In the genomic region with DNA sequence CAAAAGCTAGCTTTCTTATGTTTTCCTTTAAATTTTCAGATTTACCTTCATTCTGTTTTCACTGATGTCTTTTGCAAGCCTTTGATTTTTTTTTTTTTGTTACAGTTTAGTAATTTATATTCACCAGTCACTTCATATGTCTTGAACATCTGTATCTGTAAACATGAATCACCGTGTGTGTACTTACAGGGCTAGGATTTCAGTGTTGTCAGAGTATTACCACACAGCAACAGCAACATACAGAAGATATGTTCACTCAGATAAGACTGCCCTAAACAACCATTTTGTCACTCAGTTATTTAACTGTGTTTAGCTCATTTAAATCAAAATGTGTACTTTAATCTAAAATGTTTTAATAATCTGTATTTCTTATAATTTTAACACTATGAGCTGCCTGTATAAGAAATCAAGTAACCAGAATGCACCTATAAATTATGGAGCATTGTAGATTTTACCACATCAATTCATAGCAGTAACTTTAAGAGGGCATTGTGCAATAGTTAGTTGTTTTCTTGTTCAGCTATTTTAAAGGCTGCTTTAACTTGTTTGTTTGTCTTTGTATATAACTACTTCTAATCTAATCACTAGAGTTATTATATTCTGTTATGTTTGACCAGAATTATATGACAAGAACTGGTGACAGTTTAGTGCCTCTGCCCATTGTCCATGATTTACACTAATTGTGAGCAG, we compare ENCODE assay signal across 22 cellular contexts. TPM values are rescaled to one million over a fixed set of nuclear protein-coding genes. Genes with fewer than 3 reads are reported as not detected.
A peak's percentile ranks its signal among the peaks of the same experiment; 100 is the strongest.
DNase-seq lines count a peak whose midpoint lies in the region; ATAC-seq and TF ChIP-seq lines count a peak whose summit lies in the region.
"Had no signal": no experiment of that assay in that cellular context is flagged by ENCODE, and none has a peak within 500 bp of the region (broad histone marks: within the 10 kb centered on the region; RNA-seq: fewer than 3 reads in every experiment).

No MANE protein-coding gene starts in this region.

- in situ Hi-C loops in gastrocnemius medialis (cut with MboI; ENCODE audit: low sequenced_read_pairs in 4 of 4): no loop called here

- H3K36me3 ChIP-seq in gastrocnemius medialis (peaks cover 0 to 18% of the 10 kb centered on the region in 2 donors), MM.1S (replicated peaks; ENCODE audit: insufficient read depth, low read length) (no peaks in the 10 kb centered on the region)
- H3K36me3 ChIP-seq: colonic mucosa had no signal

- peaks cover 0 to 10% of the 10 kb centered on the region in 2 donors for H3K4me1 ChIP-seq in gastrocnemius medialis
- H3K4me1 ChIP-seq in MM.1S (ENCODE audit: low read length): no peaks in the 10 kb centered on the region
- H3K4me1 ChIP-seq: colonic mucosa, heart left ventricle had no signal

- TF ChIP-seq POLR2A in gastrocnemius medialis (IDR thresholded peaks at IDR 0.05): no peak

- no peaks in the 10 kb centered on the region for H3K79me2 ChIP-seq in MM.1S (ENCODE audit: low read length)

- H3K27ac ChIP-seq in gastrocnemius medialis (peak overlapping the region in 1 of 4 donors; percentile 26), MM.1S (ENCODE audit: low read length) (no peak overlapping the region)
- H3K27ac ChIP-seq: C4-2B, colonic mucosa, heart left ventricle, PC-9, skin epidermis had no signal

- ATAC-seq in gastrocnemius medialis: peak; percentile 78
- ATAC-seq in GM19395 (IDR thresholded peaks at IDR 0.05; ENCODE audit: unreplicated experiment): no peak
- ATAC-seq: HCT116, heart left ventricle, natural killer cell had no signal

- TF ChIP-seq CTCF in gastrocnemius medialis (IDR thresholded peaks at IDR 0.05 in 4 of 5, conservative IDR thresholded peaks at IDR 0.05 in 1 of 5): no peak
- no peak for TF ChIP-seq CTCF in MM.1S (IDR thresholded peaks at IDR 0.05; ENCODE audit: low read length)

- H4K20me1 ChIP-seq in MM.1S (ENCODE audit: insufficient read depth, low read length): no peaks in the 10 kb centered on the region

- H2AFZ ChIP-seq in MM.1S (ENCODE audit: low read length): no peak overlapping the region
- H2AFZ ChIP-seq: PC-9 had no signal

- H3K4me2 ChIP-seq in MM.1S (ENCODE audit: low read depth, low read length): no peak overlapping the region
- H3K4me2 ChIP-seq: PC-9 had no signal

- H3K4me3 ChIP-seq in gastrocnemius medialis (no peak overlapping the region), MM.1S (ENCODE audit: low read length) (no peak overlapping the region)
- H3K4me3 ChIP-seq: colonic mucosa, heart left ventricle, PC-9, skin epidermis had no signal

- DNase-seq in ELR (ENCODE audit: low read depth): peak; percentile 27
- peak; percentile 46 for DNase-seq in NCI-H146 treated with DMSO at 0.1 percent for 48 hours (lab: John Stamatoyannopoulos, UW; ENCODE audit: unreplicated experiment)
- peak; percentile 72 for DNase-seq in fibroblast of gingiva (ENCODE audit: low read depth)
- DNase-seq in gastrocnemius medialis: no peak
- no peak for DNase-seq in NCI-H1092 (lab: John Stamatoyannopoulos, UW)
- no peak for DNase-seq in MM.1S
- DNase-seq: activated CD4-positive, alpha-beta T cell treated with anti-CD3 and anti-CD28 coated beads, Interleukin-2, amount 10 ng/mL, durations not matched to agents 7 days and 5 days; activated gamma-delta T cell treated with Interleukin-2 at 50 U/mL for 16 hours; aorta; colonic mucosa; DMS79; heart left ventricle; islet precursor cell; natural killer cell; NCI-H187; NCI-H510A treated with DMSO at 0.1 percent for 48 hours; PC-9; posterior cingulate gyrus had no signal

- intact Hi-C loops in gastrocnemius medialis (cut with DNase I; ENCODE audit: low total_unique reads): no loop called here

- H3K27me3 ChIP-seq in gastrocnemius medialis (no peaks in the 10 kb centered on the region), MM.1S (replicated peaks; ENCODE audit: insufficient read depth, low read length) (no peaks in the 10 kb centered on the region)
- H3K27me3 ChIP-seq: colonic mucosa, heart left ventricle had no signal

- no peaks in the 10 kb centered on the region for H3K9me2 ChIP-seq in MM.1S (replicated peaks; ENCODE audit: insufficient read depth, low read length)

- H3K9ac ChIP-seq in MM.1S (ENCODE audit: low read length): no peak overlapping the region

- H3F3A ChIP-seq in MM.1S (ENCODE audit: insufficient read depth, low read length): no peaks in the 10 kb centered on the region

- no peaks in the 10 kb centered on the region for H3K9me3 ChIP-seq in gastrocnemius medialis
- H3K9me3 ChIP-seq in MM.1S (replicated peaks; ENCODE audit: insufficient read depth, low read length): no peaks in the 10 kb centered on the region
- H3K9me3 ChIP-seq: colonic mucosa, heart left ventricle had no signal

RNA-seq across cellular contexts. Expression of a gene that starts 50.4 kb away (rescaled TPM):
- total RNA-seq in gastrocnemius medialis: not detected
- total RNA-seq: activated CD4-positive, alpha-beta T cell treated with anti-CD3 and anti-CD28 coated beads, Interleukin-2, amount 10 ng/mL, durations not matched to agents 7 days and 5 days; aorta; colonic mucosa; heart left ventricle; PC-9 had no signal

Comparison
In these comparisons a context has a peak if more than half of its experiments do, and no peak if none do; other contexts are left out.
1. DNase-seq: peak in ELR (single experiment), NCI-H146 treated with DMSO at 0.1 percent for 48 hours (single experiment) and fibroblast of gingiva (single experiment); none in gastrocnemius medialis (0 of 2), NCI-H1092 (single experiment) and MM.1S (single experiment).